Comparison of ENCODE assay signal across 24 cellular contexts in the genomic region with DNA sequence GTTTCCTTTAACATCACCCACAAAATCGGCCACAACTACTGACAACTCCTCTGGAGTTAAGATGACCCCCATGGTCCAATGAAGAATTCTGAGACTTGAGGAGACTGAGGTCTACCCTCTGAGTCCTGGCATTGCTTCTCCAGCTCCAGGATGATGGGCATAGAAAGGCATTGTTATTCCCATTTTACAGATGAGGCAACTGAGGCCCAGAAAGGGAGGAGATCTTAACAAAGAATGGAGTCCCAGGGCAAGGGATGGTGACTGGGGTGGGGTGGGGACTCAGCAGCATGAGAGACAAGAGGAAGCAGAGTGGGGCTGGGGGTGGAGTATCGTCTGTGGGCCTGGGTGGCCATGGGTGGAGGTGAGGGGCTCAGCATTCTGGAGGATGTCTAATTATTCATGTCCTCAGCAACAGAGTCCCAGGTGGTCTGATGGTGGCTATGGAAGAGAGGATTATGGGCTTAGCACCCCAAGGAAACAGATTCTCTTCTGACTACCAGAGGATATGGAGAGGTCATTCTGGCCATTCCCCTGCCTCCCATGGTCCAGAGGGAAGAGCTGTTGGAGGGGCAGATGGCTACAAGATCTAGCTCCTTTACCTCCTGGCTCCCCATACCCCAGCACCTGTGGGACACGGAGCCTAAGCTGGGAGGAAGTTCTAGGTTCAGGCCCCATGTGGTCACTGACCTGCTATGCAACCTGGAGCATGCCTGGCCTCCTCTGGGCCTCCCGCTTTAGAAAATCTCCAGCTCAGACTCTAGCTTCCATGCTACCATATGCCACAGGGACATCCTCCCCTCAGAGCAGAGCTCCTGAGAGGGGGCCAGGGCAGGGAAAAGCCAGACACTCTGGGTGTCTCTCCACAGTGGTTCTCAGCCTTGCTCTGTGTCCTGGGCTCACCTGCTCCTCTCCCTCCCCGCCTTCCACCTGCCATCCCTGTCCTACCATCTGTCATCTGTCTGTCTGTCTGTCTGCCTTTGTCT. TPM values are rescaled to one million over a fixed set of nuclear protein-coding genes. Genes with fewer than 3 reads are reported as not detected.
"Had no signal": no experiment of that assay in that cellular context is flagged by ENCODE, and none has a peak within 500 bp of the region (broad histone marks: within the 10 kb centered on the region; RNA-seq: fewer than 3 reads in every experiment).

No MANE protein-coding gene starts in this region.

- H3K36me3 ChIP-seq: left lung, tibial artery had no signal

- H3K9me3 ChIP-seq: left lung, tibial artery had no signal

- DNase-seq: activated CD4-positive, alpha-beta T cell treated with anti-CD3 and anti-CD28 coated beads, Interleukin-2, amount 10 ng/mL, durations not matched to agents 24 days and 14 days; activated CD8-positive, alpha-beta T cell treated with anti-CD3 and anti-CD28 coated beads for 36 hours; activated naive CD4-positive, alpha-beta T cell treated with Interleukin-2 at 50 U/mL for 16 hours; activated naive CD8-positive, alpha-beta T cell treated with anti-CD3 and anti-CD28 coated beads, Interleukin-2, amount 10 ng/mL, durations not matched to agents 7 days and 5 days; activated T-cell treated with anti-CD3 and anti-CD28 coated beads, Interleukin-2, amount 50 U/mL, for 1 hour; erythroblast; foreskin melanocyte; kidney; left lung; mammary epithelial cell; midbrain; occipital lobe; stimulated activated CD4-positive, alpha-beta T cell treated with anti-CD3 and anti-CD28 coated beads, Interleukin-12 subunit alpha, Interleukin-12 subunit beta, amount 100 ng/mL, for 4 hours; stimulated activated CD4-positive, alpha-beta T cell treated with anti-CD3 and anti-CD28 coated beads, Interleukin-1b, Interleukin-23, amount 100 ng/mL, for 48 hours; stimulated activated naive CD4-positive, alpha-beta T cell treated with Interleukin-2 at 50 U/mL for 16 hours; T-helper 9 cell; tibial artery had no signal

- H3K4me3 ChIP-seq: coronary artery, left lung, tibial artery had no signal

- H3K27ac ChIP-seq: coronary artery, left lung, tibial artery had no signal

- H3K4me3 Mint-ChIP-seq: activated CD4-positive, alpha-beta T cell treated with anti-CD3 and anti-CD28 coated beads, Interleukin-2, amount 10 ng/mL, durations not matched to agents 24 days and 14 days; activated CD8-positive, alpha-beta T cell treated with anti-CD3 and anti-CD28 coated beads for 36 hours; activated naive CD8-positive, alpha-beta T cell treated with anti-CD3 and anti-CD28 coated beads, Interleukin-2, amount 10 ng/mL, durations not matched to agents 7 days and 5 days; brain; nephron had no signal

- H3K27ac Mint-ChIP-seq: activated CD4-positive, alpha-beta T cell treated with anti-CD3 and anti-CD28 coated beads, Interleukin-2, amount 10 ng/mL, durations not matched to agents 24 days and 14 days; activated CD8-positive, alpha-beta T cell treated with anti-CD3 and anti-CD28 coated beads for 36 hours; activated naive CD8-positive, alpha-beta T cell treated with anti-CD3 and anti-CD28 coated beads, Interleukin-2, amount 10 ng/mL, durations not matched to agents 7 days and 5 days; activated T-helper 2 cell treated with anti-CD3 and anti-CD28 coated beads, Interferon-gamma antibody, Interleukin-2, Interleukin-4, amounts not matched to agents 10 μg/mL and 5 μg/mL and 100 μg/mL, durations not matched to agents 14 hours and 24 hours and 36 hours; nephron had no signal

- ATAC-seq: activated CD8-positive, alpha-beta T cell treated with anti-CD3 and anti-CD28 coated beads for 36 hours; left lung had no signal

- H3K4me1 Mint-ChIP-seq: nephron had no signal

- H3K9me3 Mint-ChIP-seq: activated CD4-positive, alpha-beta T cell treated with anti-CD3 and anti-CD28 coated beads, Interleukin-2, amount 10 ng/mL, durations not matched to agents 24 days and 14 days; activated CD8-positive, alpha-beta T cell treated with anti-CD3 and anti-CD28 coated beads for 36 hours; activated naive CD8-positive, alpha-beta T cell treated with anti-CD3 and anti-CD28 coated beads, Interleukin-2, amount 10 ng/mL, durations not matched to agents 7 days and 5 days; activated T-helper 2 cell treated with anti-CD3 and anti-CD28 coated beads, Interferon-gamma antibody, Interleukin-2, Interleukin-4, amounts not matched to agents 10 μg/mL and 5 μg/mL and 100 μg/mL, durations not matched to agents 14 hours and 24 hours and 36 hours had no signal

- H3K36me3 Mint-ChIP-seq: activated naive CD8-positive, alpha-beta T cell treated with anti-CD3 and anti-CD28 coated beads, Interleukin-2, amount 10 ng/mL, durations not matched to agents 7 days and 5 days; brain had no signal

RNA-seq across cellular contexts. Expression of a gene that starts 37.4 kb away (rescaled TPM):
- total RNA-seq: activated T-helper 2 cell treated with anti-CD3 and anti-CD28 coated beads, Interferon-gamma antibody, Interleukin-2, Interleukin-4, amounts not matched to agents 10 μg/mL and 5 μg/mL and 100 μg/mL, durations not matched to agents 14 hours and 24 hours and 36 hours; kidney; left lung; mammary epithelial cell; occipital lobe; posterior vena cava; subcutaneous adipose tissue; urinary bladder had no signal
- polyA plus RNA-seq: mammary epithelial cell, urinary bladder had no signal
